22 cellular contexts compared by ENCODE assay signal in the genomic region with DNA sequence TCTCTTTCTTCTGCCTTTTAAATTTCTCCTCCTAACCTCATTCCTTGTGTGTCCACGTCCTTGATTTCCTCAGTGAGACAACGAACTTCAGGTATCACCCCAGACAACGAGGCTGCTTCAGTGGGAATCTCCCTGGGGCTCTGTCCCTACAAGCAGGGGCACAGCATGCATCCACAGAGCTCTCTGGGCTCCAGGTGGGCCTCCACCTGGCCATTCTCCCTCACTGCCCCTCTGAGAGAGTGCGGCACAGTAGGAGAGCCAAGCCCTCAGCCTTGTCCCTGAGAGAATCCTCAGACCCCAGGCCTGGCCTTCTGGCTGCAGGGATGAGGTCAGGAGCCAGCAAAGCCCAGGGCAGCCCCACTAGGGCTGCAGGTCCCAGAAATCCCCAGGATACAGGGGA.
"Had no signal": no experiment of that assay in that cellular context is flagged by ENCODE, and none has a peak within 500 bp of the region (broad histone marks: within the 10 kb centered on the region; RNA-seq: fewer than 3 reads in every experiment).

No MANE protein-coding gene starts in this region.

- H3K9me3 Mint-ChIP-seq: activated naive CD8-positive, alpha-beta T cell treated with anti-CD3 and anti-CD28 coated beads, Interleukin-2, amount 10 ng/mL, durations not matched to agents 7 days and 5 days; activated T-helper 1 cell treated with anti-CD3 and anti-CD28 coated beads, Interleukin-12 subunit alpha, Interleukin-12 subunit beta, Interleukin-2, Interleukin-4 antibody, amounts not matched to agents 30 ng/mL and 10 ng/mL and 1 ng/mL, durations not matched to agents 14 hours and 24 hours and 36 hours; mesothelial cell of epicardium; natural killer cell treated with Interleukin-12 subunit alpha and Interleukin-12 subunit beta and Interleukin-15 and Interleukin-18, amount 100 ng/mL, for 72 hours; stimulated activated naive CD8-positive, alpha-beta T cell treated with anti-CD3 and anti-CD28 coated beads, Interleukin-15, Interleukin-2, amounts not matched to agents 100 ng/mL and 50 ng/mL, for 24 hours had no signal

- H3K27ac ChIP-seq: lower lobe of right lung, SK-N-MC, thoracic aorta had no signal

- H3K4me1 Mint-ChIP-seq: activated CD4-positive, alpha-beta T cell treated with anti-CD3 and anti-CD28 coated beads for 36 hours had no signal

- H3K27me3 Mint-ChIP-seq: activated CD4-positive, alpha-beta T cell treated with anti-CD3 and anti-CD28 coated beads for 36 hours; stimulated activated naive CD8-positive, alpha-beta T cell treated with anti-CD3 and anti-CD28 coated beads, Interleukin-15, Interleukin-2, amounts not matched to agents 100 ng/mL and 50 ng/mL, for 24 hours had no signal

- DNase-seq: activated CD4-positive, alpha-beta T cell treated with anti-CD3 and anti-CD28 coated beads for 36 hours; activated CD4-positive, alpha-beta T cell treated with anti-CD3 and anti-CD28 coated beads, Interleukin-2, amount 50 U/mL, for 48 hours; activated gamma-delta T cell treated with Interleukin-2 at 50 U/mL for 16 hours; activated naive CD8-positive, alpha-beta T cell treated with anti-CD3 and anti-CD28 coated beads, Interleukin-2, amount 10 ng/mL, durations not matched to agents 7 days and 5 days; amygdala; caudate nucleus; erythroblast; head of caudate nucleus; lower lobe of right lung; occipital lobe had no signal

- H3K4me3 ChIP-seq: lower lobe of right lung, SK-N-MC, skin epidermis, thoracic aorta had no signal

- H3K36me3 Mint-ChIP-seq: activated naive CD8-positive, alpha-beta T cell treated with anti-CD3 and anti-CD28 coated beads, Interleukin-2, amount 10 ng/mL, durations not matched to agents 7 days and 5 days; mesothelial cell of epicardium; natural killer cell treated with Interleukin-12 subunit alpha and Interleukin-12 subunit beta and Interleukin-15 and Interleukin-18, amount 100 ng/mL, for 72 hours had no signal

- FAIRE-seq: colon, endometrium, frontal cortex, TTC549 had no signal

- H3K9me3 ChIP-seq: lower lobe of right lung, thoracic aorta had no signal

- ATAC-seq: activated CD4-positive, alpha-beta T cell treated with anti-CD3 and anti-CD28 coated beads for 36 hours; lower lobe of right lung; natural killer cell treated with Interleukin-12 subunit alpha and Interleukin-12 subunit beta and Interleukin-15 and Interleukin-18, amount 100 ng/mL, for 72 hours had no signal

- H3K36me3 ChIP-seq: lower lobe of right lung, thoracic aorta had no signal

- H3K4me3 Mint-ChIP-seq: activated CD4-positive, alpha-beta T cell treated with anti-CD3 and anti-CD28 coated beads for 36 hours; activated naive CD8-positive, alpha-beta T cell treated with anti-CD3 and anti-CD28 coated beads, Interleukin-2, amount 10 ng/mL, durations not matched to agents 7 days and 5 days; activated T-helper 1 cell treated with anti-CD3 and anti-CD28 coated beads, Interleukin-12 subunit alpha, Interleukin-12 subunit beta, Interleukin-2, Interleukin-4 antibody, amounts not matched to agents 30 ng/mL and 10 ng/mL and 1 ng/mL, durations not matched to agents 14 hours and 24 hours and 36 hours; mesothelial cell of epicardium; natural killer cell treated with Interleukin-12 subunit alpha and Interleukin-12 subunit beta and Interleukin-15 and Interleukin-18, amount 100 ng/mL, for 72 hours; stimulated activated naive CD8-positive, alpha-beta T cell treated with anti-CD3 and anti-CD28 coated beads, Interleukin-15, Interleukin-2, amounts not matched to agents 100 ng/mL and 50 ng/mL, for 24 hours had no signal

- H3K27ac Mint-ChIP-seq: activated CD4-positive, alpha-beta T cell treated with anti-CD3 and anti-CD28 coated beads for 36 hours; activated naive CD8-positive, alpha-beta T cell treated with anti-CD3 and anti-CD28 coated beads, Interleukin-2, amount 10 ng/mL, durations not matched to agents 7 days and 5 days; activated T-helper 1 cell treated with anti-CD3 and anti-CD28 coated beads, Interleukin-12 subunit alpha, Interleukin-12 subunit beta, Interleukin-2, Interleukin-4 antibody, amounts not matched to agents 30 ng/mL and 10 ng/mL and 1 ng/mL, durations not matched to agents 14 hours and 24 hours and 36 hours; mesothelial cell of epicardium; natural killer cell treated with Interleukin-12 subunit alpha and Interleukin-12 subunit beta and Interleukin-15 and Interleukin-18, amount 100 ng/mL, for 72 hours; progenitor cell of endocrine pancreas; stimulated activated naive CD8-positive, alpha-beta T cell treated with anti-CD3 and anti-CD28 coated beads, Interleukin-15, Interleukin-2, amounts not matched to agents 100 ng/mL and 50 ng/mL, for 24 hours had no signal
